21 cellular contexts compared by ENCODE assay signal in genomic region chr20:18701969-18702368, GRCh38.
"Had no signal": no experiment of that assay in that cellular context is flagged by ENCODE, and none has a peak within 500 bp of the region (broad histone marks: within the 10 kb centered on the region; RNA-seq: fewer than 3 reads in every experiment).

No MANE protein-coding gene starts in this region.

- H3K4me3 ChIP-seq: MG63, SJSA1, SK-N-MC had no signal

- H3K9me3 ChIP-seq: MG63, SJSA1 had no signal

- H3K36me3 ChIP-seq: MG63, SJSA1 had no signal

- DNase-seq: IMR-90, Karpas-422, KG1, NCI-H1092, NCI-H1105 treated with DMSO at 0.1 percent for 48 hours, NCI-H1417 treated with DMSO at 0.1 percent for 48 hours, NCI-H187, NCI-H2029, NCI-H2081 treated with DMSO at 0.1 percent for 48 hours, NCI-H2171, NCI-H226, NCI-H446, NCI-H510A, NCI-H524 treated with DMSO at 0.1 percent for 48 hours, NCI-H774, RPMI8226, SIG-M5, SW 1271 had no signal

- H3K27me3 ChIP-seq: MG63, SJSA1 had no signal

- H3K27ac ChIP-seq: SJSA1, SK-N-MC had no signal
